18 cellular contexts compared by ENCODE assay signal in genomic region chr1:40873863-40874472, GRCh38.
"Had no signal": no experiment of that assay in that cellular context is flagged by ENCODE, and none has a peak within 500 bp of the region (broad histone marks: within the 10 kb centered on the region; RNA-seq: fewer than 3 reads in every experiment).

No MANE protein-coding gene starts in this region.

- H3K4me3 Mint-ChIP-seq: activated CD4-positive, alpha-beta memory T cell treated with anti-CD3 and anti-CD28 coated beads, Interleukin-2, amount 10 ng/mL, durations not matched to agents 7 days and 5 days; activated CD4-positive, alpha-beta T cell treated with anti-CD3 and anti-CD28 coated beads for 36 hours; activated naive CD8-positive, alpha-beta T cell treated with anti-CD3 and anti-CD28 coated beads for 36 hours; activated T-cell treated with anti-CD3 and anti-CD28 coated beads, Interleukin-2, amount 50 U/mL, for 24 hours; mesothelial cell of epicardium; WTC11 had no signal

- DNase-seq: activated CD4-positive, alpha-beta memory T cell treated with anti-CD3 and anti-CD28 coated beads, Interleukin-2, amount 10 ng/mL, durations not matched to agents 7 days and 5 days; activated CD4-positive, alpha-beta T cell treated with anti-CD3 and anti-CD28 coated beads for 36 hours; activated naive CD8-positive, alpha-beta T cell treated with anti-CD3 and anti-CD28 coated beads for 36 hours; activated T-cell treated with anti-CD3 and anti-CD28 coated beads, Interleukin-2, amount 50 U/mL, for 24 hours; body of pancreas; dorsolateral prefrontal cortex; foreskin melanocyte; lower lobe of right lung; stimulated activated CD4-positive, alpha-beta T cell treated with anti-CD3 and anti-CD28 coated beads, Interleukin-12 subunit alpha, Interleukin-12 subunit beta, amount 100 ng/mL, for 4 hours; stimulated activated CD4-positive, alpha-beta T cell treated with anti-CD3 and anti-CD28 coated beads, Interleukin-1b, Interleukin-23, amount 100 ng/mL, for 48 hours; stimulated activated naive CD8-positive, alpha-beta T cell treated with anti-CD3 and anti-CD28 coated beads, Interleukin-15, Interleukin-2, amounts not matched to agents 100 U/mL and 50 U/mL, for 24 hours; substantia nigra; SW 1271; tibial artery had no signal

- H3K36me3 Mint-ChIP-seq: mesothelial cell of epicardium had no signal

- H3K27ac Mint-ChIP-seq: activated CD4-positive, alpha-beta T cell treated with anti-CD3 and anti-CD28 coated beads for 36 hours; activated naive CD8-positive, alpha-beta T cell treated with anti-CD3 and anti-CD28 coated beads for 36 hours; activated T-cell treated with anti-CD3 and anti-CD28 coated beads, Interleukin-2, amount 50 U/mL, for 24 hours; mesothelial cell of epicardium; WTC11 had no signal

- H3K9me3 ChIP-seq: prostate gland, tibial artery had no signal

- H3K27me3 Mint-ChIP-seq: activated CD4-positive, alpha-beta memory T cell treated with anti-CD3 and anti-CD28 coated beads, Interleukin-2, amount 10 ng/mL, durations not matched to agents 7 days and 5 days; activated CD4-positive, alpha-beta T cell treated with anti-CD3 and anti-CD28 coated beads for 36 hours; activated naive CD8-positive, alpha-beta T cell treated with anti-CD3 and anti-CD28 coated beads for 36 hours; activated T-cell treated with anti-CD3 and anti-CD28 coated beads, Interleukin-2, amount 50 U/mL, for 24 hours had no signal

- H3K36me3 ChIP-seq: lower lobe of right lung, prostate gland, right atrium auricular region had no signal

- H3K27ac ChIP-seq: dorsolateral prefrontal cortex, lower lobe of right lung, prostate gland, right atrium auricular region, tibial artery had no signal

- H3K27me3 ChIP-seq: body of pancreas, dorsolateral prefrontal cortex, right atrium auricular region, tibial artery had no signal

- ATAC-seq: activated CD4-positive, alpha-beta T cell treated with anti-CD3 and anti-CD28 coated beads for 36 hours; body of pancreas; lower lobe of right lung; stimulated activated naive CD8-positive, alpha-beta T cell treated with anti-CD3 and anti-CD28 coated beads, Interleukin-15, Interleukin-2, amounts not matched to agents 100 U/mL and 50 U/mL, for 24 hours; WTC11 had no signal

- H3K4me3 ChIP-seq: body of pancreas, dorsolateral prefrontal cortex, lower lobe of right lung, prostate gland, right atrium auricular region, tibial artery had no signal
